In the genomic region with DNA sequence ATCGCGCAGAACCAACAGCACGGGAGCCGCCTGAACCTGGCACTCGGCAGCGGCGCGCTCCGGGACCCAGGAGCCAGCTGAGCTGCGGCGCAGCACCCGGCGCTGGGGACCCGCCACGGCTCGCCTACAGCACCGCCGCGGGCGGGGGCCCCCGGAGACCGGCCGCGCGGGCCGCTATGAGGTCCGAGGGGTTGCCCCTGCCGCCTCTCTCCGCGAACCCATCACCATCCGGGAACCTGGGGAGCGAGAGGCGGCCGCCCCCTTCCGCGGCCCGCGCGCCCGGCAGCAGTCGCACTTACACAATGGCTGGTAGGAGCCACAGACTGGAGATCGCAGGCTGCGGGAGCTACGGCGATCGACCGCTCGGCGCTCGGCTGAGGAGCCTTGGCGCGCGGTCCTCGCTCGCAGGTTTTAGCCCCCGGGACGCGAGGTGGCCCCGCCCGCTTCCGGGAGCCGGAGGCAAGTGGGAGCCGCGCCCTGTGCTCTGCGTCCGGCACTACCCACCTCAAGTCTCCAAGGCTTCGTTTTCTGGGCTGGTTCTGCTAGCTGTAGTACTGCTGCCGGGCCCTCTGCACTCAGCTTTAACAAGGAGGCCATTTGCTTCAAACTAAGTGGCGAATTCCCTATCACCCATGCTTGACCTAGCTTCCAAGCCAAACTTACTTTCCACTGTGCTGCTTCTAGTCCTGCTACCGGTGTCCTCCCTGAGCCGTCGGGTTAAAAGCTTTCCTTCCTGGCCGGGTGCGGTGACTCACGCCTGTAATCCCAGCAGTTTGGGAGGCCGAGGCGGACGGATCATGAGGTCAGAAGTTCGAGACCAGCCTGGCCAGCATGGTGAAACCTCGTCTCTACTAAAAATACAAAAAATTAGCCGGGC, we compare ENCODE assay signal across 8 cellular contexts. TPM values are rescaled to one million over a fixed set of nuclear protein-coding genes. Genes with fewer than 3 reads are reported as not detected.
DNase-seq lines count a peak whose midpoint lies in the region; ATAC-seq and TF ChIP-seq lines count a peak whose summit lies in the region.

TPK1 (minus strand) TSS at position 386 of the 877 bp plus-strand sequence. CDS start 451 bp downstream, outside the sequence.

- H3K27ac ChIP-seq in BLaER1 treated with 17β-estradiol and CSF1 and Interleukin-3, amounts not matched to agents 10 nM and 100 nM: peak within 1 kb of the TSS; percentile 85 to 98 (median 95)
- peak within 1 kb of the TSS; percentile 98 for H3K27ac ChIP-seq in left lung

- no peaks in the 10 kb centered on the region for H4K20me1 ChIP-seq in BLaER1 treated with 17β-estradiol and CSF1 and Interleukin-3, amounts not matched to agents 10 nM and 100 nM

- peak within 1 kb of the TSS; percentile 71 to 89 (median 82) for H3K4me3 ChIP-seq in BLaER1 treated with 17β-estradiol and CSF1 and Interleukin-3, amounts not matched to agents 10 nM and 100 nM
- peak within 1 kb of the TSS; percentile 65 to 70 for H3K4me3 ChIP-seq in left lung

- no peak for TF ChIP-seq CTCF in left lung (IDR thresholded peaks at IDR 0.05)

- peak; percentile 67 for DNase-seq in GM19240 (ENCODE audit: insufficient read length, low spot score)
- DNase-seq in NCI-H526 treated with DMSO at 0.1 percent for 48 hours (lab: John Stamatoyannopoulos, UW): peak; percentile 82
- peak; percentile 81 to 84 for DNase-seq in activated CD4-positive, alpha-beta T cell treated with anti-CD3 and anti-CD28 coated beads, Interleukin-2, amount 50 U/mL, for 4 hours
- peak; percentile 97 for DNase-seq in dermis blood vessel endothelial cell
- peak; percentile 94 to 99 for DNase-seq in left lung
- peak; percentile 85 for DNase-seq in stimulated activated CD4-positive, alpha-beta T cell treated with anti-CD3 and anti-CD28 coated beads, Interleukin-2, amount 100 ng/mL, for 4 hours (ENCODE audit: low read depth)

- peaks cover 0 to 15% (median 0%) of the 10 kb centered on the region in 11 experiments; a peak in 7 of 22 replicates for H3K9me3 ChIP-seq in BLaER1 treated with 17β-estradiol and CSF1 and Interleukin-3, amounts not matched to agents 10 nM and 100 nM (replicated peaks in 1 of 11)
- H3K9me3 ChIP-seq in left lung: no peaks in the 10 kb centered on the region

- H3K9ac ChIP-seq in BLaER1 treated with 17β-estradiol and CSF1 and Interleukin-3, amounts not matched to agents 10 nM and 100 nM: peak within 1 kb of the TSS; percentile 91 to 99 (median 95)

- ATAC-seq in HG03457 (IDR thresholded peaks at IDR 0.05; ENCODE audit: unreplicated experiment) (peak; percentile 93), left lung (peak; percentile 98)

- intact Hi-C loops in left lung (cut with DNase I): no loop called here

- peaks cover 0 to 2% (median 0%) of the 10 kb centered on the region in 11 experiments; a peak in 1 of 22 replicates for H3K36me3 ChIP-seq in BLaER1 treated with 17β-estradiol and CSF1 and Interleukin-3, amounts not matched to agents 10 nM and 100 nM
- no peaks in the 10 kb centered on the region for H3K36me3 ChIP-seq in left lung

- peaks cover 11 to 59% (median 15%) of the 10 kb centered on the region in 10 experiments for H3K4me1 ChIP-seq in BLaER1 treated with 17β-estradiol and CSF1 and Interleukin-3, amounts not matched to agents 10 nM and 100 nM
- peaks cover 10 to 22% of the 10 kb centered on the region in 2 donors for H3K4me1 ChIP-seq in left lung

- peak within 1 kb of the TSS; percentile 71 to 93 (median 81) for H3K4me2 ChIP-seq in BLaER1 treated with 17β-estradiol and CSF1 and Interleukin-3, amounts not matched to agents 10 nM and 100 nM

- H3K27me3 ChIP-seq in BLaER1 treated with 17β-estradiol and CSF1 and Interleukin-3, amounts not matched to agents 10 nM and 100 nM: no peaks in the 10 kb centered on the region
- no peaks in the 10 kb centered on the region for H3K27me3 ChIP-seq in left lung

RNA-seq across cellular contexts. Expression of gene TPK1, which starts in this region (rescaled TPM):
- total RNA-seq in dermis blood vessel endothelial cell: 14.8 and 24.1 TPM in 2 replicates
- total RNA-seq in left lung: 10 to 100 TPM in 1 of 2 donors, 1 to 10 TPM in 1; 9.3 to 15.5 TPM

Comparison
In these comparisons a context has a peak if more than half of its experiments do, and no peak if none do; other contexts are left out.
1. Peak in every context shown above with its lines: DNase-seq, ATAC-seq, H3K4me3 ChIP-seq and H3K27ac ChIP-seq.